ENCODE assay signal across 8 cellular contexts in genomic region chr11:6607190-6607635, GRCh38. TPM values are rescaled to one million over a fixed set of nuclear protein-coding genes. Genes with fewer than 3 reads are reported as not detected.
A peak's percentile ranks its signal among the peaks of the same experiment; 100 is the strongest.
DNase-seq lines count a peak whose midpoint lies in the region; ATAC-seq and TF ChIP-seq lines count a peak whose summit lies in the region.
"Had no signal": no experiment of that assay in that cellular context is flagged by ENCODE, and none has a peak within 500 bp of the region (broad histone marks: within the 10 kb centered on the region; RNA-seq: fewer than 3 reads in every experiment).

No MANE protein-coding gene starts in this region.

- peaks cover 28% of the 10 kb centered on the region for H3K4me1 ChIP-seq in HUES48 (ENCODE audit: control insufficient read depth, insufficient read depth, low read length)
- H3K4me1 ChIP-seq in hepatocyte (ENCODE audit: insufficient read depth): peaks cover 32% of the 10 kb centered on the region

- H3K9me3 ChIP-seq in HUES48 (ENCODE audit: control insufficient read depth, insufficient read depth, low read length): no peaks in the 10 kb centered on the region
- no peaks in the 10 kb centered on the region for H3K9me3 ChIP-seq in hepatocyte (ENCODE audit: low read depth)

- no peaks in the 10 kb centered on the region for H3K27me3 ChIP-seq in HUES48 (ENCODE audit: control insufficient read depth, insufficient read depth, low read length)
- H3K27me3 ChIP-seq in hepatocyte: no peaks in the 10 kb centered on the region

- H3K9ac ChIP-seq in HUES48 (ENCODE audit: low read depth, low read length): peak overlapping the region; percentile 38

- peaks cover 70% of the 10 kb centered on the region for H3K79me2 ChIP-seq in hepatocyte

- no peak for DNase-seq in hepatocyte (ENCODE audit: low spot score)
- no peak for DNase-seq in A172 (ENCODE audit: low spot score)
- DNase-seq: NCI-H524 treated with DMSO at 0.1 percent for 48 hours had no signal

- H3K36me3 Mint-ChIP-seq in stimulated activated memory B cell treated with anti-CD40 and anti-IgM and Interleukin-4, amounts not matched to agents 10 μg/mL and 1 μg/mL and 100 μg/mL, for 72 hours: peaks cover 42% of the 10 kb centered on the region

- H3K4me3 ChIP-seq in HUES48 (ENCODE audit: low read depth, low read length) (no peak overlapping the region; the same call in 1 of the 2 replicates), hepatocyte (no peak overlapping the region)

- H3K36me3 ChIP-seq in HUES48 (ENCODE audit: control insufficient read depth, insufficient read depth, low read length) (peaks cover 41% of the 10 kb centered on the region), hepatocyte (replicated peaks; ENCODE audit: insufficient read depth, low read depth) (no peaks in the 10 kb centered on the region)

- H3K4me3 Mint-ChIP-seq in stimulated activated memory B cell treated with anti-CD40 and anti-IgM and Interleukin-4, amounts not matched to agents 10 μg/mL and 1 μg/mL and 100 μg/mL, for 72 hours: peak overlapping the region; percentile 48

- no peaks in the 10 kb centered on the region for H3K27me3 Mint-ChIP-seq in stimulated activated memory B cell treated with anti-CD40 and anti-IgM and Interleukin-4, amounts not matched to agents 10 μg/mL and 1 μg/mL and 100 μg/mL, for 72 hours

- no peaks in the 10 kb centered on the region for H4K20me1 ChIP-seq in hepatocyte (ENCODE audit: insufficient read depth, poor library complexity, severe bottlenecking)

- no peak for ATAC-seq in stimulated activated memory B cell treated with anti-CD40 and anti-IgM and Interleukin-4, amounts not matched to agents 10 μg/mL and 1 μg/mL and 100 μg/mL, for 72 hours
- ATAC-seq in HG02642 (IDR thresholded peaks at IDR 0.05; ENCODE audit: poor library complexity, unreplicated experiment) (no peak), HG03521 (IDR thresholded peaks at IDR 0.05; ENCODE audit: unreplicated experiment) (no peak)

- no peaks in the 10 kb centered on the region for H3K9me3 Mint-ChIP-seq in stimulated activated memory B cell treated with anti-CD40 and anti-IgM and Interleukin-4, amounts not matched to agents 10 μg/mL and 1 μg/mL and 100 μg/mL, for 72 hours

- TF ChIP-seq CTCF in VCaP (conservative IDR thresholded peaks at IDR 0.05): no peak
- no peak for TF ChIP-seq CTCF in hepatocyte (IDR thresholded peaks at IDR 0.05; ENCODE audit: poor library complexity)

- H3K27ac ChIP-seq in HUES48 (ENCODE audit: low read depth, low read length): peak overlapping the region; percentile 89
- H3K27ac ChIP-seq in VCaP: peak overlapping the region; percentile 38
- peak overlapping the region; percentile 98 for H3K27ac ChIP-seq in hepatocyte

- no peak overlapping the region for H2AFZ ChIP-seq in hepatocyte

- no peak overlapping the region for H3K27ac Mint-ChIP-seq in stimulated activated memory B cell treated with anti-CD40 and anti-IgM and Interleukin-4, amounts not matched to agents 10 μg/mL and 1 μg/mL and 100 μg/mL, for 72 hours

- no peaks in the 10 kb centered on the region for H3K9me2 ChIP-seq in hepatocyte (replicated peaks; ENCODE audit: insufficient read depth)

- peak overlapping the region; percentile 87 for H3K4me2 ChIP-seq in hepatocyte

- H3K4me1 Mint-ChIP-seq in stimulated activated memory B cell treated with anti-CD40 and anti-IgM and Interleukin-4, amounts not matched to agents 10 μg/mL and 1 μg/mL and 100 μg/mL, for 72 hours: peaks cover 43% of the 10 kb centered on the region

RNA-seq across cellular contexts. Expression of gene ILK, which starts 3.6 kb away (rescaled TPM):
- total RNA-seq in hepatocyte: 110 and 114 TPM in 2 replicates
- polyA plus RNA-seq in hepatocyte: 126 and 135 TPM in 2 replicates
- total RNA-seq in A172 (2014; rRNA removed; shearing (Covaris generic)): 210 and 231 TPM in 2 replicates

RNA-seq across cellular contexts. Expression of gene RRP8, which starts 3.8 kb away (rescaled TPM):
- total RNA-seq in hepatocyte: 15.3 and 18.0 TPM in 2 replicates
- 26.1 and 27.8 TPM in 2 replicates for polyA plus RNA-seq in hepatocyte
- total RNA-seq in A172 (2014; rRNA removed; shearing (Covaris generic)): 14.0 and 35.3 TPM in 2 replicates

RNA-seq across cellular contexts. Expression of gene TAF10, which starts 4.8 kb away (rescaled TPM):
- 29.5 and 33.3 TPM in 2 replicates for total RNA-seq in hepatocyte
- 248 and 295 TPM in 2 replicates for polyA plus RNA-seq in hepatocyte
- 53.6 and 67.5 TPM in 2 replicates for total RNA-seq in A172 (2014; rRNA removed; shearing (Covaris generic))

RNA-seq across cellular contexts. Expression of gene TPP1, which starts 12.0 kb away (rescaled TPM):
- 68.4 and 105 TPM in 2 replicates for total RNA-seq in hepatocyte
- polyA plus RNA-seq in hepatocyte: 170 and 185 TPM in 2 replicates
- total RNA-seq in A172 (2014; rRNA removed; shearing (Covaris generic)): 31.7 and 34.9 TPM in 2 replicates

RNA-seq across cellular contexts. Expression of gene DCHS1, which starts 48.4 kb away (rescaled TPM):
- 8.5 and 15.2 TPM in 2 replicates for total RNA-seq in hepatocyte
- polyA plus RNA-seq in hepatocyte: 6.3 and 8.0 TPM in 2 replicates
- total RNA-seq in A172 (2014; rRNA removed; shearing (Covaris generic)): 2.3 and 3.8 TPM in 2 replicates

Comparison
In these comparisons a context has a peak if more than half of its experiments do, and no peak if none do; other contexts are left out.
1. H3K27ac ChIP-seq: peak in every context shown above with its lines; median percentile 98 in hepatocyte; 89 in HUES48; 38 in VCaP.